Comparison of ENCODE assay signal across 21 cellular contexts in genomic region chr3:24272875-24273274, GRCh38.
DNase-seq lines count a peak whose midpoint lies in the region; TF ChIP-seq lines count a peak whose summit lies in the region.
"Had no signal": no experiment of that assay in that cellular context is flagged by ENCODE, and none has a peak within 500 bp of the region (broad histone marks: within the 10 kb centered on the region; RNA-seq: fewer than 3 reads in every experiment).

No MANE protein-coding gene starts in this region.

- DNase-seq in HuH-7.5 (ENCODE audit: low spot score) (peak; percentile 49), ascending aorta (ENCODE audit: low spot score in 2 of 2) (no peak), hepatocyte (ENCODE audit: low spot score) (no peak), renal cortical epithelial cell (ENCODE audit: low read depth) (peak; percentile 67), globus pallidus (ENCODE audit: low spot score) (no peak), testis (no peak)
- no peak for DNase-seq in activated CD4-positive, alpha-beta T cell treated with anti-CD3 and anti-CD28 coated beads for 4 hours
- DNase-seq: activated CD8-positive, alpha-beta memory T cell treated with anti-CD3 and anti-CD28 coated beads, Interleukin-2, amount 50 U/mL, for 48 hours; activated CD8-positive, alpha-beta T cell treated with anti-CD3 and anti-CD28 coated beads for 36 hours; activated naive CD4-positive, alpha-beta T cell treated with anti-CD3 and anti-CD28 coated beads, Interleukin-2, amount 10 ng/mL, durations not matched to agents 7 days and 5 days; CD8-positive, alpha-beta memory T cell; effector CD4-positive, alpha-beta T cell; head of caudate nucleus; KG1; NCI-H1930; NCI-H526; SHP77 treated with DMSO at 0.1 percent for 48 hours; stimulated activated CD4-positive, alpha-beta T cell treated with anti-CD3 and anti-CD28 coated beads, Interleukin-15, amount 100 ng/mL, for 24 hours; substantia nigra; upper lobe of right lung had no signal

- no peak overlapping the region for H2AFZ ChIP-seq in hepatocyte

- no peaks in the 10 kb centered on the region for H3K9me2 ChIP-seq in hepatocyte (replicated peaks; ENCODE audit: insufficient read depth)

- intact Hi-C loops in ascending aorta (cut with DNase I) = no loop called here
- intact Hi-C loops in testis (cut with DNase I; ENCODE audit: low total_unique reads) = no loop called here

- H3K27me3 ChIP-seq in ascending aorta (no peaks in the 10 kb centered on the region), hepatocyte (no peaks in the 10 kb centered on the region), testis (no peaks in the 10 kb centered on the region)
- H3K27me3 ChIP-seq: upper lobe of right lung had no signal

- H3K4me3 ChIP-seq in ascending aorta (no peak overlapping the region), hepatocyte (no peak overlapping the region), testis (no peak overlapping the region)
- H3K4me3 ChIP-seq: GM12878, upper lobe of right lung had no signal

- no peaks in the 10 kb centered on the region for H4K20me1 ChIP-seq in hepatocyte (ENCODE audit: insufficient read depth, poor library complexity, severe bottlenecking)

- H3K4me2 ChIP-seq in hepatocyte = no peak overlapping the region

- WGBS in hepatocyte (ENCODE audit: low lambda C conversion rate, missing lambda C conversion rate) = 61% methylated on average over 2 of the region's 2 CpGs
- 68% methylated on average over 2 of the region's 2 CpGs for WGBS in testis, 2 donors

- H3K79me2 ChIP-seq in hepatocyte = peaks cover 30% of the 10 kb centered on the region

- no peak for TF ChIP-seq POLR2A in testis (IDR thresholded peaks at IDR 0.05)

- TF ChIP-seq CTCF in ascending aorta (IDR thresholded peaks at IDR 0.05) (no peak), hepatocyte (IDR thresholded peaks at IDR 0.05; ENCODE audit: poor library complexity) (no peak), testis (IDR thresholded peaks at IDR 0.05) (no peak)

- H3K9me3 ChIP-seq in ascending aorta = no peaks in the 10 kb centered on the region
- H3K9me3 ChIP-seq in hepatocyte (ENCODE audit: low read depth) = no peaks in the 10 kb centered on the region
- no peaks in the 10 kb centered on the region for H3K9me3 ChIP-seq in testis
- H3K9me3 ChIP-seq: upper lobe of right lung had no signal

- peaks cover 0 to 27% of the 10 kb centered on the region in 2 donors for H3K4me1 ChIP-seq in ascending aorta
- H3K4me1 ChIP-seq in hepatocyte (ENCODE audit: insufficient read depth) = peaks cover 3% of the 10 kb centered on the region
- H3K4me1 ChIP-seq in testis = no peaks in the 10 kb centered on the region
- H3K4me1 ChIP-seq: upper lobe of right lung had no signal

- no peaks in the 10 kb centered on the region for H3K36me3 ChIP-seq in ascending aorta
- no peaks in the 10 kb centered on the region for H3K36me3 ChIP-seq in hepatocyte (replicated peaks; ENCODE audit: insufficient read depth, low read depth)
- H3K36me3 ChIP-seq in testis (ENCODE audit: low read depth, missing control alignments) = no peaks in the 10 kb centered on the region
- H3K36me3 ChIP-seq: upper lobe of right lung had no signal

- H3K27ac ChIP-seq in ascending aorta (peak overlapping the region; percentile 42), hepatocyte (peak overlapping the region; percentile 22), testis (no peak overlapping the region)
- H3K27ac ChIP-seq: upper lobe of right lung had no signal

Comparison
In these comparisons a context has a peak if more than half of its experiments do, and no peak if none do; other contexts are left out.
1. DNase-seq: peak in HuH-7.5 (single experiment) and renal cortical epithelial cell (single experiment); none in ascending aorta (0 of 2), hepatocyte (single experiment), globus pallidus (single experiment), testis (single experiment) and activated CD4-positive, alpha-beta T cell treated with anti-CD3 and anti-CD28 coated beads for 4 hours (0 of 2).
2. H3K27ac ChIP-seq: peak in ascending aorta (2 of 2) and hepatocyte (single experiment); none in testis (0 of 2).